In the genomic region with DNA sequence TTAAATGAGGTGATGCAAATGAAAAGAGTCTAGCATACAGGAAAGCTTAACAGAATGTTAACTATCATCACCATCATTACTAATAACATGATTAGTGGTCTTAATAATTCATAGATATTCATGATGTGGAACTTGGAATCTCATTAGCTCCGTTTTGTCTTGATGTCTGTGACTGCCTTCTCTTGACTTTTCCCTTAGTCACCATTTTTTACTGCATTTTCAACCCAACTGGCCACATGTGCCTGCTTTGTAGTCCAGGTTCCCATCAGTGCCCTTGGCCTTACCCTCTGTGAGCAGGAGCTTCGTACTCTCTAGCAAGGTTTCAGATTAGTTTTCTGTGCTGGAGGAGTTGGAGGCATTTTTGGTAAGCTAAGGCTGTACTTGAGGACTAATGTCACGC, we compare ENCODE assay signal across 1 cellular context.
TF ChIP-seq lines count a peak whose summit lies in the region.

No MANE protein-coding gene starts in this region.

TF ChIP-seq in endothelial cell of umbilical vein, 7 proteins besides CTCF, POLR2A, EP300 and RAD21:
- TF ChIP-seq MAX (IDR thresholded peaks at IDR 0.05; ENCODE audit: insufficient read depth, insufficient read length): no peak
- no peak for TF ChIP-seq FOS (IDR thresholded peaks at IDR 0.05; ENCODE audit: borderline replicate concordance, insufficient read depth, low read length)
- no peak for TF ChIP-seq POLR2AphosphoS5 (IDR thresholded peaks at IDR 0.05; ENCODE audit: insufficient read depth, low read depth, low read length)
- no peak for TF ChIP-seq EZH2 (IDR thresholded peaks at IDR 0.05; ENCODE audit: borderline replicate concordance, low read depth, low read length, severe bottlenecking)
- no peak for TF ChIP-seq GATA2 (IDR thresholded peaks at IDR 0.05; ENCODE audit: insufficient read depth, insufficient read length, low read depth, low read length)
- TF ChIP-seq MYC (IDR thresholded peaks at IDR 0.05; ENCODE audit: low read depth, low read length): no peak
TF ChIP-seq in endothelial cell of umbilical vein: peak in this region for 0.
